In the genomic region with DNA sequence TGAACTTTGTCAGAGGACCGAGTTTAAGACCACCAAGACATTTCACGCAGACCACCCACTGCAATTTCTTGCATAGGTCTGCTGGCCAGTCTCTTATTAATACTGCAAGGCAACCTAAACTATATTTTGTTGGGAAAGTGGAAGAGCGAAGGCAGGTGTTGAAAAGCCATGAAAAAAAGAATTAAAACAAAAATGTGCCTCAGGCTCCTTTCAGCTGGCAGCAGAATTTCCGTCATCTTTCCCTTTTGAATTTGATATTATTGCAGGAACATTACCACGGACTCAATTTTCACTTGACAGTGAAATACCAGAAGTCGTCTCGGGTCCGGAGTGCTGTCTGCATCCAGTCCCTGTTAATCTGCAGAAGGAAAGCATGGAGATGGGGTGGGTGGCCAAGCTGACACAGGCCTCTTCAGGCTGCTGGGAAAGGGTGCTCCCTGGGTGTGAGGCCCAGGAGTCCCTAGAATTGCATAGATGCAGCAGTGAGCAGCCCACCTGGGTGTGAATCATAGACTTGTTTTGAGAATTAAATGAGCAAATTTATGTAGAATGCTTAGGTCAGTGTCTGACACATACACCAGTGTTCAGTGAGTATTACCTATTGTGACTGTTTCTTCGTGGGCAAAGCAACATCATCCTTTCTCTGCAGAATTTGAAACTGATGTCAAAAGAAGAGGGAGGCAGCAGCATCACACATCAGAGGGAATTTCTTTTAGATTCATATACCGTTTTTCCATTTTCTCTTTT, we compare ENCODE assay signal across 22 cellular contexts.
DNase-seq lines count a peak whose midpoint lies in the region; ATAC-seq, FAIRE-seq and TF ChIP-seq lines count a peak whose summit lies in the region.
"Had no signal": no experiment of that assay in that cellular context is flagged by ENCODE, and none has a peak within 500 bp of the region (broad histone marks: within the 10 kb centered on the region; RNA-seq: fewer than 3 reads in every experiment).

No MANE protein-coding gene starts in this region.

- peak overlapping the region; percentile 2 for H3K27ac ChIP-seq in neural cell (ENCODE audit: low read length)

- no peaks in the 10 kb centered on the region for H3K27me3 ChIP-seq in neural cell (ENCODE audit: insufficient read depth, low read depth, low read length)
- H3K27me3 ChIP-seq: heart left ventricle had no signal

- H3K9me3 Mint-ChIP-seq in dendritic cell treated with granulocyte-macrophage colony-stimulating factor and Interleukin-4, amounts not matched to agents 40 ng/mL and 50 ng/mL, for 4 days, result no peaks in the 10 kb centered on the region
- no peaks in the 10 kb centered on the region for H3K9me3 Mint-ChIP-seq in effector memory CD8-positive, alpha-beta T cell
- H3K9me3 Mint-ChIP-seq: activated naive CD4-positive, alpha-beta T cell treated with anti-CD3 and anti-CD28 coated beads, Interleukin-2, amount 10 ng/mL, durations not matched to agents 7 days and 5 days; T-helper 1 cell treated with Interleukin-12 subunit alpha and Interleukin-12 subunit beta and Interleukin-4 antibody, amounts not matched to agents 30 μg/mL and 1 μg/mL, for 36 hours had no signal

- no peaks in the 10 kb centered on the region for H4K20me1 ChIP-seq in neural cell (ENCODE audit: insufficient read depth)

- H3F3A ChIP-seq in neural cell (ENCODE audit: insufficient read depth, low read length, poor library complexity, severe bottlenecking), result peaks cover 4% of the 10 kb centered on the region

- ATAC-seq in HG03039 (IDR thresholded peaks at IDR 0.05; ENCODE audit: unreplicated experiment), result no peak
- no peak for ATAC-seq in HG02588 (IDR thresholded peaks at IDR 0.05; ENCODE audit: unreplicated experiment)
- no peak for ATAC-seq in effector memory CD8-positive, alpha-beta T cell (replicated peaks)
- ATAC-seq: heart left ventricle, Panc1 had no signal

- no peak for TF ChIP-seq RAD21 in neural cell (conservative IDR thresholded peaks at IDR 0.05)

- no peak overlapping the region for H3K4me3 ChIP-seq in neural cell (ENCODE audit: low read length)
- H3K4me3 ChIP-seq: heart left ventricle had no signal

- peak overlapping the region; percentile 18 for H3K27ac Mint-ChIP-seq in dendritic cell treated with granulocyte-macrophage colony-stimulating factor and Interleukin-4, amounts not matched to agents 40 ng/mL and 50 ng/mL, for 4 days
- no peak overlapping the region for H3K27ac Mint-ChIP-seq in effector memory CD8-positive, alpha-beta T cell
- H3K27ac Mint-ChIP-seq: activated naive CD4-positive, alpha-beta T cell treated with anti-CD3 and anti-CD28 coated beads, Interleukin-2, amount 10 ng/mL, durations not matched to agents 7 days and 5 days; T-helper 1 cell treated with Interleukin-12 subunit alpha and Interleukin-12 subunit beta and Interleukin-4 antibody, amounts not matched to agents 30 μg/mL and 1 μg/mL, for 36 hours had no signal

- H2AFZ ChIP-seq in neural cell (ENCODE audit: low read depth, low read length), result no peak overlapping the region

- H3K9me3 ChIP-seq in neural cell (ENCODE audit: low read length), result no peaks in the 10 kb centered on the region
- H3K9me3 ChIP-seq: heart left ventricle had no signal

- no peak for TF ChIP-seq EP300 in neural cell (conservative IDR thresholded peaks at IDR 0.05; ENCODE audit: poor library complexity, severe bottlenecking)

- H3K36me3 Mint-ChIP-seq in dendritic cell treated with granulocyte-macrophage colony-stimulating factor and Interleukin-4, amounts not matched to agents 40 ng/mL and 50 ng/mL, for 4 days (ENCODE audit: low read depth), result no peaks in the 10 kb centered on the region
- no peaks in the 10 kb centered on the region for H3K36me3 Mint-ChIP-seq in effector memory CD8-positive, alpha-beta T cell (ENCODE audit: insufficient read depth)
- H3K36me3 Mint-ChIP-seq: activated naive CD4-positive, alpha-beta T cell treated with anti-CD3 and anti-CD28 coated beads, Interleukin-2, amount 10 ng/mL, durations not matched to agents 7 days and 5 days had no signal

- H3K27me3 Mint-ChIP-seq in dendritic cell treated with granulocyte-macrophage colony-stimulating factor and Interleukin-4, amounts not matched to agents 40 ng/mL and 50 ng/mL, for 4 days, result peaks cover 52% of the 10 kb centered on the region
- no peaks in the 10 kb centered on the region for H3K27me3 Mint-ChIP-seq in effector memory CD8-positive, alpha-beta T cell
- H3K27me3 Mint-ChIP-seq: activated naive CD4-positive, alpha-beta T cell treated with anti-CD3 and anti-CD28 coated beads, Interleukin-2, amount 10 ng/mL, durations not matched to agents 7 days and 5 days had no signal

- peaks cover 40% of the 10 kb centered on the region for H3K4me1 Mint-ChIP-seq in dendritic cell treated with granulocyte-macrophage colony-stimulating factor and Interleukin-4, amounts not matched to agents 40 ng/mL and 50 ng/mL, for 4 days (ENCODE audit: low read depth)
- no peaks in the 10 kb centered on the region for H3K4me1 Mint-ChIP-seq in effector memory CD8-positive, alpha-beta T cell (ENCODE audit: low read depth in 2 of 2)
- H3K4me1 Mint-ChIP-seq: activated naive CD4-positive, alpha-beta T cell treated with anti-CD3 and anti-CD28 coated beads, Interleukin-2, amount 10 ng/mL, durations not matched to agents 7 days and 5 days had no signal

- H3K4me2 ChIP-seq in neural cell (ENCODE audit: low read length), result no peak overlapping the region

- H3K9ac ChIP-seq in neural cell (ENCODE audit: low read length), result no peak overlapping the region

- DNase-seq in D721Med (ENCODE audit: insufficient read length, low spot score) (no peak), M059J (ENCODE audit: low read depth) (peak; percentile 32), GF-D8 (lab: John Stamatoyannopoulos, UW) (no peak)
- DNase-seq in effector memory CD8-positive, alpha-beta T cell, result no peak
- DNase-seq: activated CD4-positive, alpha-beta T cell treated with anti-CD3 and anti-CD28 coated beads for 4 hours; activated naive CD4-positive, alpha-beta T cell treated with anti-CD3 and anti-CD28 coated beads, Interleukin-2, amount 10 ng/mL, durations not matched to agents 7 days and 5 days; amygdala; COR-L47; DMS79; heart left ventricle; KG1; NCI-H1694; NCI-H2171; NCI-H524; stimulated activated CD4-positive, alpha-beta T cell treated with anti-CD3 and anti-CD28 coated beads, Interleukin-1b, Interleukin-23, amount 100 ng/mL, for 48 hours had no signal

- peaks cover 84% of the 10 kb centered on the region for H3K79me2 ChIP-seq in neural cell (replicated peaks; ENCODE audit: insufficient read depth, low read length)

- no peaks in the 10 kb centered on the region for H3K9me2 ChIP-seq in neural cell (ENCODE audit: insufficient read depth, low read length)

- H3K4me3 Mint-ChIP-seq in dendritic cell treated with granulocyte-macrophage colony-stimulating factor and Interleukin-4, amounts not matched to agents 40 ng/mL and 50 ng/mL, for 4 days, result no peak overlapping the region
- no peak overlapping the region for H3K4me3 Mint-ChIP-seq in effector memory CD8-positive, alpha-beta T cell
- H3K4me3 Mint-ChIP-seq: activated naive CD4-positive, alpha-beta T cell treated with anti-CD3 and anti-CD28 coated beads, Interleukin-2, amount 10 ng/mL, durations not matched to agents 7 days and 5 days; T-helper 1 cell treated with Interleukin-12 subunit alpha and Interleukin-12 subunit beta and Interleukin-4 antibody, amounts not matched to agents 30 μg/mL and 1 μg/mL, for 36 hours had no signal

- no peak for TF ChIP-seq CTCF in D721Med (IDR thresholded peaks at IDR 0.05; ENCODE audit: insufficient read depth, missing control alignments)
- TF ChIP-seq CTCF in neural cell (IDR thresholded peaks at IDR 0.05; ENCODE audit: poor library complexity, severe bottlenecking), result no peak

- intact Hi-C loops in dendritic cell treated with granulocyte-macrophage colony-stimulating factor and Interleukin-4, amounts not matched to agents 40 ng/mL and 50 ng/mL, for 4 days (cut with micrococcal nuclease), result loop anchor here (10.0 kb wide), 1 partner anchor 155 kb away; the partner anchor contains the start of gene PBX1

- H3K36me3 ChIP-seq in neural cell (ENCODE audit: insufficient read depth, low read length), result no peaks in the 10 kb centered on the region
- H3K36me3 ChIP-seq: heart left ventricle had no signal

- FAIRE-seq in D721Med (lab: Jason Lieb, UNC), result peak; percentile 73
- FAIRE-seq: endothelial cell of umbilical vein had no signal

TF ChIP-seq in neural cell, 6 proteins besides CTCF, POLR2A, EP300 and RAD21:
- no peak for TF ChIP-seq TAF1 (IDR thresholded peaks at IDR 0.05; ENCODE audit: low read depth)
- TF ChIP-seq SMC3 (conservative IDR thresholded peaks at IDR 0.05; ENCODE audit: poor library complexity), result no peak
- no peak for TF ChIP-seq POLR2AphosphoS5 (IDR thresholded peaks at IDR 0.05)
- no peak for TF ChIP-seq REST (IDR thresholded peaks at IDR 0.05; ENCODE audit: borderline replicate concordance)
- no peak for TF ChIP-seq MXI1 (conservative IDR thresholded peaks at IDR 0.05; ENCODE audit: poor library complexity, severe bottlenecking)
